Comparison of ENCODE assay signal across 1 cellular context in the genomic region with DNA sequence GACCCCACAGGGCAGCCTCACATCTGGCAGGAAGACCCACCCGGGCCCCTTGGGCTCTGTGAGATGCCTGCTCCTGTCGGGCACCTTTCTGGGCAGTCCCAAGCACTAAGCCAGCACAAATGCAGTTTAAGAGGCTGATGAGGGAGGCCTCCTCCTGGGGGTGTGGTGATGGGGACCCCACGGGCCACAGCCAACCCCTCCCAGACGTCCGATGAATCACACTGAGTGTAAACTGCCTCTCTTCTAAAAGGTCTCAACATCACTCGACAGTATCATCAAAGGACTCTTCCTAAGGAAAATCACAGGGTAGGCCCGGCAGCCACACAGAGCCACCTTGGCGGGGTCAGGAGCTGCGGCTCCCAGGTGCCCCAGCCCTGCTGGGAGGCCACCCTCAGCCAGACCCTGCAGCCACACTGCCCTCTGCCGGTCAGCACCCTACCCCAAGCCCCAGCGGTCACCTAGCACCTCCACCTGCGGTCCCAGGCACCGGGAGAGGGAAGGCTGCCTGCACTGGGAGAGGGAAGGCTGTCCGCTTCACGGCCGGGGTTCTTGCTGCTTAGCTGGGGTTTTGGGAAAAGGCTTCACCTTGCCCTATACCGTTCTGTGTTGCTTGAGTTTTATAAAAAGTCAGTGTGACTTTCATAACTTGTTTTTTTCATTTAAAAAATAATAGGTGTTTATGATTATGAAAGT.
TF ChIP-seq lines count a peak whose summit lies in the region.

No MANE protein-coding gene starts in this region.

TF ChIP-seq in HepG2, 621 proteins besides CTCF, POLR2A, EP300 and RAD21 (continues in another document):
- TF ChIP-seq CEBPB (IDR thresholded peaks at IDR 0.05; ENCODE audit: borderline replicate concordance, low read depth, low read length) (no peak), SRY (CRISPR knock-in tag; IDR thresholded peaks at IDR 0.05) (no peak), PAF1 (CRISPR knock-in tag; IDR thresholded peaks at IDR 0.05) (no peak), NFE2 (CRISPR knock-in tag; IDR thresholded peaks at IDR 0.05) (no peak), NFATC3 (CRISPR knock-in tag; IDR thresholded peaks at IDR 0.05) (no peak), ZNF160 (CRISPR knock-in tag; IDR thresholded peaks at IDR 0.05) (no peak), RAD51 (IDR thresholded peaks at IDR 0.05; ENCODE audit: borderline replicate concordance) (no peak), EEA1 (CRISPR knock-in tag; IDR thresholded peaks at IDR 0.05; ENCODE audit: borderline replicate concordance) (no peak), YY1 (IDR thresholded peaks at IDR 0.05; ENCODE audit: insufficient read depth, insufficient replicate concordance, low read depth, low read length) (peak; percentile 47), FOSL2 (CRISPR knock-in tag; IDR thresholded peaks at IDR 0.05) (peak; percentile 38), KLF11 (CRISPR knock-in tag; IDR thresholded peaks at IDR 0.05) (no peak), BCL6 (CRISPR knock-in tag; IDR thresholded peaks at IDR 0.05) (0 out of 2 replicates have a peak, but pooled peaks have one; percentile 10), TAF15 (IDR thresholded peaks at IDR 0.05; ENCODE audit: low read depth, low read length, poor library complexity, severe bottlenecking) (no peak), ZNF256 (CRISPR knock-in tag; conservative IDR thresholded peaks at IDR 0.05) (no peak), PAWR (CRISPR knock-in tag; IDR thresholded peaks at IDR 0.05; ENCODE audit: borderline replicate concordance) (no peak), EED (CRISPR knock-in tag; IDR thresholded peaks at IDR 0.05) (no peak), ERF (CRISPR knock-in tag; IDR thresholded peaks at IDR 0.05) (peak; percentile 70; the same call in 1 of the 2 replicates), PHF5A (CRISPR knock-in tag; IDR thresholded peaks at IDR 0.05; ENCODE audit: low read depth, unreplicated experiment) (peak; percentile 56), MTF1 (CRISPR knock-in tag; IDR thresholded peaks at IDR 0.05) (no peak), TP53 (CRISPR knock-in tag; conservative IDR thresholded peaks at IDR 0.05) (no peak), ZNF598 (CRISPR knock-in tag; IDR thresholded peaks at IDR 0.05; ENCODE audit: borderline replicate concordance) (no peak), TBX3 (IDR thresholded peaks at IDR 0.05; ENCODE audit: borderline replicate concordance) (no peak), HMG20B (CRISPR knock-in tag; conservative IDR thresholded peaks at IDR 0.05) (0 out of 2 replicates have a peak, but pooled peaks have one; percentile 30), ZNF660 (CRISPR knock-in tag; IDR thresholded peaks at IDR 0.05; ENCODE audit: borderline replicate concordance, low read depth) (no peak), ZNF776 (CRISPR knock-in tag; IDR thresholded peaks at IDR 0.05) (no peak), SALL1 (CRISPR knock-in tag; IDR thresholded peaks at IDR 0.05) (peak; percentile 52; the same call in 1 of the 2 replicates), ZNF383 (CRISPR knock-in tag; IDR thresholded peaks at IDR 0.05; ENCODE audit: borderline replicate concordance) (no peak), FOXA3 (CRISPR knock-in tag; IDR thresholded peaks at IDR 0.05) (no peak; the same call in 1 of the 2 replicates), KDM3A (CRISPR knock-in tag; IDR thresholded peaks at IDR 0.05; ENCODE audit: low read depth) (0 out of 2 replicates have a peak, but pooled peaks have one; percentile 56), HOXA3 (CRISPR knock-in tag; IDR thresholded peaks at IDR 0.05) (peak; percentile 52; the same call in 1 of the 2 replicates), ZBTB1 (CRISPR knock-in tag; IDR thresholded peaks at IDR 0.05; ENCODE audit: borderline replicate concordance) (no peak), SOX13 (IDR thresholded peaks at IDR 0.05) (no peak), SOX13 (CRISPR knock-in tag; conservative IDR thresholded peaks at IDR 0.05 in 1 of 2, IDR thresholded peaks at IDR 0.05 in 1 of 2) (peak in 1 of 2 experiments; percentile 19; a peak in 1 of 4 replicates)
- TF ChIP-seq, protein P1, sequence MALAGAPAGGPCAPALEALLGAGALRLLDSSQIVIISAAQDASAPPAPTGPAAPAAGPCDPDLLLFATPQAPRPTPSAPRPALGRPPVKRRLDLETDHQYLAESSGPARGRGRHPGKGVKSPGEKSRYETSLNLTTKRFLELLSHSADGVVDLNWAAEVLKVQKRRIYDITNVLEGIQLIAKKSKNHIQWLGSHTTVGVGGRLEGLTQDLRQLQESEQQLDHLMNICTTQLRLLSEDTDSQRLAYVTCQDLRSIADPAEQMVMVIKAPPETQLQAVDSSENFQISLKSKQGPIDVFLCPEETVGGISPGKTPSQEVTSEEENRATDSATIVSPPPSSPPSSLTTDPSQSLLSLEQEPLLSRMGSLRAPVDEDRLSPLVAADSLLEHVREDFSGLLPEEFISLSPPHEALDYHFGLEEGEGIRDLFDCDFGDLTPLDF (CRISPR knock-in tag; IDR thresholded peaks at IDR 0.05), result no peak
- TF ChIP-seq, protein P2, sequence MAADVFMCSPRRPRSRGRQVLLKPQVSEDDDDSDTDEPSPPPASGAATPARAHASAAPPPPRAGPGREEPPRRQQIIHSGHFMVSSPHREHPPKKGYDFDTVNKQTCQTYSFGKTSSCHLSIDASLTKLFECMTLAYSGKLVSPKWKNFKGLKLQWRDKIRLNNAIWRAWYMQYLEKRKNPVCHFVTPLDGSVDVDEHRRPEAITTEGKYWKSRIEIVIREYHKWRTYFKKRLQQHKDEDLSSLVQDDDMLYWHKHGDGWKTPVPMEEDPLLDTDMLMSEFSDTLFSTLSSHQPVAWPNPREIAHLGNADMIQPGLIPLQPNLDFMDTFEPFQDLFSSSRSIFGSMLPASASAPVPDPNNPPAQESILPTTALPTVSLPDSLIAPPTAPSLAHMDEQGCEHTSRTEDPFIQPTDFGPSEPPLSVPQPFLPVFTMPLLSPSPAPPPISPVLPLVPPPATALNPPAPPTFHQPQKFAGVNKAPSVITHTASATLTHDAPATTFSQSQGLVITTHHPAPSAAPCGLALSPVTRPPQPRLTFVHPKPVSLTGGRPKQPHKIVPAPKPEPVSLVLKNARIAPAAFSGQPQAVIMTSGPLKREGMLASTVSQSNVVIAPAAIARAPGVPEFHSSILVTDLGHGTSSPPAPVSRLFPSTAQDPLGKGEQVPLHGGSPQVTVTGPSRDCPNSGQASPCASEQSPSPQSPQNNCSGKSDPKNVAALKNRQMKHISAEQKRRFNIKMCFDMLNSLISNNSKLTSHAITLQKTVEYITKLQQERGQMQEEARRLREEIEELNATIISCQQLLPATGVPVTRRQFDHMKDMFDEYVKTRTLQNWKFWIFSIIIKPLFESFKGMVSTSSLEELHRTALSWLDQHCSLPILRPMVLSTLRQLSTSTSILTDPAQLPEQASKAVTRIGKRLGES (CRISPR knock-in tag; IDR thresholded peaks at IDR 0.05; ENCODE audit: borderline replicate concordance), result no peak
- TF ChIP-seq, protein P3, sequence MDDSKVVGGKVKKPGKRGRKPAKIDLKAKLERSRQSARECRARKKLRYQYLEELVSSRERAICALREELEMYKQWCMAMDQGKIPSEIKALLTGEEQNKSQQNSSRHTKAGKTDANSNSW (CRISPR knock-in tag; IDR thresholded peaks at IDR 0.05; ENCODE audit: borderline replicate concordance), result no peak
- TF ChIP-seq, protein P4, sequence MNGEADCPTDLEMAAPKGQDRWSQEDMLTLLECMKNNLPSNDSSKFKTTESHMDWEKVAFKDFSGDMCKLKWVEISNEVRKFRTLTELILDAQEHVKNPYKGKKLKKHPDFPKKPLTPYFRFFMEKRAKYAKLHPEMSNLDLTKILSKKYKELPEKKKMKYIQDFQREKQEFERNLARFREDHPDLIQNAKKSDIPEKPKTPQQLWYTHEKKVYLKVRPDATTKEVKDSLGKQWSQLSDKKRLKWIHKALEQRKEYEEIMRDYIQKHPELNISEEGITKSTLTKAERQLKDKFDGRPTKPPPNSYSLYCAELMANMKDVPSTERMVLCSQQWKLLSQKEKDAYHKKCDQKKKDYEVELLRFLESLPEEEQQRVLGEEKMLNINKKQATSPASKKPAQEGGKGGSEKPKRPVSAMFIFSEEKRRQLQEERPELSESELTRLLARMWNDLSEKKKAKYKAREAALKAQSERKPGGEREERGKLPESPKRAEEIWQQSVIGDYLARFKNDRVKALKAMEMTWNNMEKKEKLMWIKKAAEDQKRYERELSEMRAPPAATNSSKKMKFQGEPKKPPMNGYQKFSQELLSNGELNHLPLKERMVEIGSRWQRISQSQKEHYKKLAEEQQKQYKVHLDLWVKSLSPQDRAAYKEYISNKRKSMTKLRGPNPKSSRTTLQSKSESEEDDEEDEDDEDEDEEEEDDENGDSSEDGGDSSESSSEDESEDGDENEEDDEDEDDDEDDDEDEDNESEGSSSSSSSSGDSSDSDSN (CRISPR knock-in tag; IDR thresholded peaks at IDR 0.05), result peak; percentile 74
- TF ChIP-seq, protein P5, sequence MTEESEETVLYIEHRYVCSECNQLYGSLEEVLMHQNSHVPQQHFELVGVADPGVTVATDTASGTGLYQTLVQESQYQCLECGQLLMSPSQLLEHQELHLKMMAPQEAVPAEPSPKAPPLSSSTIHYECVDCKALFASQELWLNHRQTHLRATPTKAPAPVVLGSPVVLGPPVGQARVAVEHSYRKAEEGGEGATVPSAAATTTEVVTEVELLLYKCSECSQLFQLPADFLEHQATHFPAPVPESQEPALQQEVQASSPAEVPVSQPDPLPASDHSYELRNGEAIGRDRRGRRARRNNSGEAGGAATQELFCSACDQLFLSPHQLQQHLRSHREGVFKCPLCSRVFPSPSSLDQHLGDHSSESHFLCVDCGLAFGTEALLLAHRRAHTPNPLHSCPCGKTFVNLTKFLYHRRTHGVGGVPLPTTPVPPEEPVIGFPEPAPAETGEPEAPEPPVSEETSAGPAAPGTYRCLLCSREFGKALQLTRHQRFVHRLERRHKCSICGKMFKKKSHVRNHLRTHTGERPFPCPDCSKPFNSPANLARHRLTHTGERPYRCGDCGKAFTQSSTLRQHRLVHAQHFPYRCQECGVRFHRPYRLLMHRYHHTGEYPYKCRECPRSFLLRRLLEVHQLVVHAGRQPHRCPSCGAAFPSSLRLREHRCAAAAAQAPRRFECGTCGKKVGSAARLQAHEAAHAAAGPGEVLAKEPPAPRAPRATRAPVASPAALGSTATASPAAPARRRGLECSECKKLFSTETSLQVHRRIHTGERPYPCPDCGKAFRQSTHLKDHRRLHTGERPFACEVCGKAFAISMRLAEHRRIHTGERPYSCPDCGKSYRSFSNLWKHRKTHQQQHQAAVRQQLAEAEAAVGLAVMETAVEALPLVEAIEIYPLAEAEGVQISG (CRISPR knock-in tag; IDR thresholded peaks at IDR 0.05), result 0 out of 2 replicates have a peak, but pooled peaks have one; percentile 52
- TF ChIP-seq, protein P6, sequence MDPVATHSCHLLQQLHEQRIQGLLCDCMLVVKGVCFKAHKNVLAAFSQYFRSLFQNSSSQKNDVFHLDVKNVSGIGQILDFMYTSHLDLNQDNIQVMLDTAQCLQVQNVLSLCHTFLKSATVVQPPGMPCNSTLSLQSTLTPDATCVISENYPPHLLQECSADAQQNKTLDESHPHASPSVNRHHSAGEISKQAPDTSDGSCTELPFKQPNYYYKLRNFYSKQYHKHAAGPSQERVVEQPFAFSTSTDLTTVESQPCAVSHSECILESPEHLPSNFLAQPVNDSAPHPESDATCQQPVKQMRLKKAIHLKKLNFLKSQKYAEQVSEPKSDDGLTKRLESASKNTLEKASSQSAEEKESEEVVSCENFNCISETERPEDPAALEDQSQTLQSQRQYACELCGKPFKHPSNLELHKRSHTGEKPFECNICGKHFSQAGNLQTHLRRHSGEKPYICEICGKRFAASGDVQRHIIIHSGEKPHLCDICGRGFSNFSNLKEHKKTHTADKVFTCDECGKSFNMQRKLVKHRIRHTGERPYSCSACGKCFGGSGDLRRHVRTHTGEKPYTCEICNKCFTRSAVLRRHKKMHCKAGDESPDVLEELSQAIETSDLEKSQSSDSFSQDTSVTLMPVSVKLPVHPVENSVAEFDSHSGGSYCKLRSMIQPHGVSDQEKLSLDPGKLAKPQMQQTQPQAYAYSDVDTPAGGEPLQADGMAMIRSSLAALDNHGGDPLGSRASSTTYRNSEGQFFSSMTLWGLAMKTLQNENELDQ (CRISPR knock-in tag; IDR thresholded peaks at IDR 0.05; ENCODE audit: borderline replicate concordance), result peak; percentile 75; the same call in 1 of the 2 replicates
- TF ChIP-seq, protein P7, sequence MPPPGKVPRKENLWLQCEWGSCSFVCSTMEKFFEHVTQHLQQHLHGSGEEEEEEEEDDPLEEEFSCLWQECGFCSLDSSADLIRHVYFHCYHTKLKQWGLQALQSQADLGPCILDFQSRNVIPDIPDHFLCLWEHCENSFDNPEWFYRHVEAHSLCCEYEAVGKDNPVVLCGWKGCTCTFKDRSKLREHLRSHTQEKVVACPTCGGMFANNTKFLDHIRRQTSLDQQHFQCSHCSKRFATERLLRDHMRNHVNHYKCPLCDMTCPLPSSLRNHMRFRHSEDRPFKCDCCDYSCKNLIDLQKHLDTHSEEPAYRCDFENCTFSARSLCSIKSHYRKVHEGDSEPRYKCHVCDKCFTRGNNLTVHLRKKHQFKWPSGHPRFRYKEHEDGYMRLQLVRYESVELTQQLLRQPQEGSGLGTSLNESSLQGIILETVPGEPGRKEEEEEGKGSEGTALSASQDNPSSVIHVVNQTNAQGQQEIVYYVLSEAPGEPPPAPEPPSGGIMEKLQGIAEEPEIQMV (CRISPR knock-in tag; IDR thresholded peaks at IDR 0.05; ENCODE audit: low read depth), result no peak
- TF ChIP-seq, protein P8, sequence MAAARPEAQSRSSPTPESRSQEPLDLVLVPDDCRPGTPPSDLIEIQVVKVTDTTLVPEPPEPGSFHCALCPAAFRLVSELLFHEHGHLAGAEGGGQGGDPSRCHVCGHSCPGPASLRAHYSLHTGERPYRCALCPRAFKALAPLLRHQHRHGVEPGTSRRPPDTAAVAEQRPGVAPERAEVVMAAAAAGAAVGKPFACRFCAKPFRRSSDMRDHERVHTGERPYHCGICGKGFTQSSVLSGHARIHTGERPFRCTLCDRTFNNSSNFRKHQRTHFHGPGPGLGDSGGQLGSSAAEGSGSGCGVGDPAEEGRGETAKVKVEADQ (CRISPR knock-in tag; IDR thresholded peaks at IDR 0.05; ENCODE audit: borderline replicate concordance), result no peak
- TF ChIP-seq, protein P9, sequence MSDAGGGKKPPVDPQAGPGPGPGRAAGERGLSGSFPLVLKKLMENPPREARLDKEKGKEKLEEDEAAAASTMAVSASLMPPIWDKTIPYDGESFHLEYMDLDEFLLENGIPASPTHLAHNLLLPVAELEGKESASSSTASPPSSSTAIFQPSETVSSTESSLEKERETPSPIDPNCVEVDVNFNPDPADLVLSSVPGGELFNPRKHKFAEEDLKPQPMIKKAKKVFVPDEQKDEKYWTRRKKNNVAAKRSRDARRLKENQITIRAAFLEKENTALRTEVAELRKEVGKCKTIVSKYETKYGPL (CRISPR knock-in tag; IDR thresholded peaks at IDR 0.05), result no peak
- TF ChIP-seq, protein P10, sequence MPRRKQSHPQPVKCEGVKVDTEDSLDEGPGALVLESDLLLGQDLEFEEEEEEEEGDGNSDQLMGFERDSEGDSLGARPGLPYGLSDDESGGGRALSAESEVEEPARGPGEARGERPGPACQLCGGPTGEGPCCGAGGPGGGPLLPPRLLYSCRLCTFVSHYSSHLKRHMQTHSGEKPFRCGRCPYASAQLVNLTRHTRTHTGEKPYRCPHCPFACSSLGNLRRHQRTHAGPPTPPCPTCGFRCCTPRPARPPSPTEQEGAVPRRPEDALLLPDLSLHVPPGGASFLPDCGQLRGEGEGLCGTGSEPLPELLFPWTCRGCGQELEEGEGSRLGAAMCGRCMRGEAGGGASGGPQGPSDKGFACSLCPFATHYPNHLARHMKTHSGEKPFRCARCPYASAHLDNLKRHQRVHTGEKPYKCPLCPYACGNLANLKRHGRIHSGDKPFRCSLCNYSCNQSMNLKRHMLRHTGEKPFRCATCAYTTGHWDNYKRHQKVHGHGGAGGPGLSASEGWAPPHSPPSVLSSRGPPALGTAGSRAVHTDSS (CRISPR knock-in tag; conservative IDR thresholded peaks at IDR 0.05), result no peak
